In the genomic region with DNA sequence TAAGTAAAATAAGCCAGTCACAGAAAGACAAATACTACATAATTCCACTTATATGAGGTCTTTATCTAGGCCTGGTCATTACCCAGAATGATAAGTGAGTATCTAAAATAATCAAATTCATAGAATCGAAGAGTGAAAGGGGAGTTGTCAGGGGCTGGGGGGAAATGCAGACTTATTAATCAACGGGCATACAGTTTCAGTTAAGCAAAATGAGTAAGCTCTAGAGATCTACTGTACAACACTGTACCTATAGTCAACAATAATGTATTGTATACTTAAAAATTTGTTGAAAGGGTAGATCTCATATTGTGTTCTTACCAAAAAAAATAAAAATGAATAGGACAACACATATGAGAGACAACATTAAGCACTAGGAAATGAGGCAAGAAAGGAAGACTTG, we compare ENCODE assay signal across 1 cellular context.
TF ChIP-seq lines count a peak whose summit lies in the region.

No MANE protein-coding gene starts in this region.

TF ChIP-seq in GM23338, 12 proteins besides CTCF, POLR2A, EP300 and RAD21 (continued from another document):
- TF ChIP-seq, protein P1, sequence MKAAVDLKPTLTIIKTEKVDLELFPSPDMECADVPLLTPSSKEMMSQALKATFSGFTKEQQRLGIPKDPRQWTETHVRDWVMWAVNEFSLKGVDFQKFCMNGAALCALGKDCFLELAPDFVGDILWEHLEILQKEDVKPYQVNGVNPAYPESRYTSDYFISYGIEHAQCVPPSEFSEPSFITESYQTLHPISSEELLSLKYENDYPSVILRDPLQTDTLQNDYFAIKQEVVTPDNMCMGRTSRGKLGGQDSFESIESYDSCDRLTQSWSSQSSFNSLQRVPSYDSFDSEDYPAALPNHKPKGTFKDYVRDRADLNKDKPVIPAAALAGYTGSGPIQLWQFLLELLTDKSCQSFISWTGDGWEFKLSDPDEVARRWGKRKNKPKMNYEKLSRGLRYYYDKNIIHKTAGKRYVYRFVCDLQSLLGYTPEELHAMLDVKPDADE (IDR thresholded peaks at IDR 0.05), result no peak
- TF ChIP-seq NANOG (IDR thresholded peaks at IDR 0.05; ENCODE audit: borderline replicate concordance) (no peak), EZH2 (IDR thresholded peaks at IDR 0.05; ENCODE audit: low read depth, unreplicated experiment) (no peak), STAT1 (IDR thresholded peaks at IDR 0.05; ENCODE audit: unreplicated experiment) (no peak)
- TF ChIP-seq, protein P2, sequence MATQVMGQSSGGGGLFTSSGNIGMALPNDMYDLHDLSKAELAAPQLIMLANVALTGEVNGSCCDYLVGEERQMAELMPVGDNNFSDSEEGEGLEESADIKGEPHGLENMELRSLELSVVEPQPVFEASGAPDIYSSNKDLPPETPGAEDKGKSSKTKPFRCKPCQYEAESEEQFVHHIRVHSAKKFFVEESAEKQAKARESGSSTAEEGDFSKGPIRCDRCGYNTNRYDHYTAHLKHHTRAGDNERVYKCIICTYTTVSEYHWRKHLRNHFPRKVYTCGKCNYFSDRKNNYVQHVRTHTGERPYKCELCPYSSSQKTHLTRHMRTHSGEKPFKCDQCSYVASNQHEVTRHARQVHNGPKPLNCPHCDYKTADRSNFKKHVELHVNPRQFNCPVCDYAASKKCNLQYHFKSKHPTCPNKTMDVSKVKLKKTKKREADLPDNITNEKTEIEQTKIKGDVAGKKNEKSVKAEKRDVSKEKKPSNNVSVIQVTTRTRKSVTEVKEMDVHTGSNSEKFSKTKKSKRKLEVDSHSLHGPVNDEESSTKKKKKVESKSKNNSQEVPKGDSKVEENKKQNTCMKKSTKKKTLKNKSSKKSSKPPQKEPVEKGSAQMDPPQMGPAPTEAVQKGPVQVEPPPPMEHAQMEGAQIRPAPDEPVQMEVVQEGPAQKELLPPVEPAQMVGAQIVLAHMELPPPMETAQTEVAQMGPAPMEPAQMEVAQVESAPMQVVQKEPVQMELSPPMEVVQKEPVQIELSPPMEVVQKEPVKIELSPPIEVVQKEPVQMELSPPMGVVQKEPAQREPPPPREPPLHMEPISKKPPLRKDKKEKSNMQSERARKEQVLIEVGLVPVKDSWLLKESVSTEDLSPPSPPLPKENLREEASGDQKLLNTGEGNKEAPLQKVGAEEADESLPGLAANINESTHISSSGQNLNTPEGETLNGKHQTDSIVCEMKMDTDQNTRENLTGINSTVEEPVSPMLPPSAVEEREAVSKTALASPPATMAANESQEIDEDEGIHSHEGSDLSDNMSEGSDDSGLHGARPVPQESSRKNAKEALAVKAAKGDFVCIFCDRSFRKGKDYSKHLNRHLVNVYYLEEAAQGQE (IDR thresholded peaks at IDR 0.05; ENCODE audit: unreplicated experiment), result no peak
- TF ChIP-seq, protein P3, sequence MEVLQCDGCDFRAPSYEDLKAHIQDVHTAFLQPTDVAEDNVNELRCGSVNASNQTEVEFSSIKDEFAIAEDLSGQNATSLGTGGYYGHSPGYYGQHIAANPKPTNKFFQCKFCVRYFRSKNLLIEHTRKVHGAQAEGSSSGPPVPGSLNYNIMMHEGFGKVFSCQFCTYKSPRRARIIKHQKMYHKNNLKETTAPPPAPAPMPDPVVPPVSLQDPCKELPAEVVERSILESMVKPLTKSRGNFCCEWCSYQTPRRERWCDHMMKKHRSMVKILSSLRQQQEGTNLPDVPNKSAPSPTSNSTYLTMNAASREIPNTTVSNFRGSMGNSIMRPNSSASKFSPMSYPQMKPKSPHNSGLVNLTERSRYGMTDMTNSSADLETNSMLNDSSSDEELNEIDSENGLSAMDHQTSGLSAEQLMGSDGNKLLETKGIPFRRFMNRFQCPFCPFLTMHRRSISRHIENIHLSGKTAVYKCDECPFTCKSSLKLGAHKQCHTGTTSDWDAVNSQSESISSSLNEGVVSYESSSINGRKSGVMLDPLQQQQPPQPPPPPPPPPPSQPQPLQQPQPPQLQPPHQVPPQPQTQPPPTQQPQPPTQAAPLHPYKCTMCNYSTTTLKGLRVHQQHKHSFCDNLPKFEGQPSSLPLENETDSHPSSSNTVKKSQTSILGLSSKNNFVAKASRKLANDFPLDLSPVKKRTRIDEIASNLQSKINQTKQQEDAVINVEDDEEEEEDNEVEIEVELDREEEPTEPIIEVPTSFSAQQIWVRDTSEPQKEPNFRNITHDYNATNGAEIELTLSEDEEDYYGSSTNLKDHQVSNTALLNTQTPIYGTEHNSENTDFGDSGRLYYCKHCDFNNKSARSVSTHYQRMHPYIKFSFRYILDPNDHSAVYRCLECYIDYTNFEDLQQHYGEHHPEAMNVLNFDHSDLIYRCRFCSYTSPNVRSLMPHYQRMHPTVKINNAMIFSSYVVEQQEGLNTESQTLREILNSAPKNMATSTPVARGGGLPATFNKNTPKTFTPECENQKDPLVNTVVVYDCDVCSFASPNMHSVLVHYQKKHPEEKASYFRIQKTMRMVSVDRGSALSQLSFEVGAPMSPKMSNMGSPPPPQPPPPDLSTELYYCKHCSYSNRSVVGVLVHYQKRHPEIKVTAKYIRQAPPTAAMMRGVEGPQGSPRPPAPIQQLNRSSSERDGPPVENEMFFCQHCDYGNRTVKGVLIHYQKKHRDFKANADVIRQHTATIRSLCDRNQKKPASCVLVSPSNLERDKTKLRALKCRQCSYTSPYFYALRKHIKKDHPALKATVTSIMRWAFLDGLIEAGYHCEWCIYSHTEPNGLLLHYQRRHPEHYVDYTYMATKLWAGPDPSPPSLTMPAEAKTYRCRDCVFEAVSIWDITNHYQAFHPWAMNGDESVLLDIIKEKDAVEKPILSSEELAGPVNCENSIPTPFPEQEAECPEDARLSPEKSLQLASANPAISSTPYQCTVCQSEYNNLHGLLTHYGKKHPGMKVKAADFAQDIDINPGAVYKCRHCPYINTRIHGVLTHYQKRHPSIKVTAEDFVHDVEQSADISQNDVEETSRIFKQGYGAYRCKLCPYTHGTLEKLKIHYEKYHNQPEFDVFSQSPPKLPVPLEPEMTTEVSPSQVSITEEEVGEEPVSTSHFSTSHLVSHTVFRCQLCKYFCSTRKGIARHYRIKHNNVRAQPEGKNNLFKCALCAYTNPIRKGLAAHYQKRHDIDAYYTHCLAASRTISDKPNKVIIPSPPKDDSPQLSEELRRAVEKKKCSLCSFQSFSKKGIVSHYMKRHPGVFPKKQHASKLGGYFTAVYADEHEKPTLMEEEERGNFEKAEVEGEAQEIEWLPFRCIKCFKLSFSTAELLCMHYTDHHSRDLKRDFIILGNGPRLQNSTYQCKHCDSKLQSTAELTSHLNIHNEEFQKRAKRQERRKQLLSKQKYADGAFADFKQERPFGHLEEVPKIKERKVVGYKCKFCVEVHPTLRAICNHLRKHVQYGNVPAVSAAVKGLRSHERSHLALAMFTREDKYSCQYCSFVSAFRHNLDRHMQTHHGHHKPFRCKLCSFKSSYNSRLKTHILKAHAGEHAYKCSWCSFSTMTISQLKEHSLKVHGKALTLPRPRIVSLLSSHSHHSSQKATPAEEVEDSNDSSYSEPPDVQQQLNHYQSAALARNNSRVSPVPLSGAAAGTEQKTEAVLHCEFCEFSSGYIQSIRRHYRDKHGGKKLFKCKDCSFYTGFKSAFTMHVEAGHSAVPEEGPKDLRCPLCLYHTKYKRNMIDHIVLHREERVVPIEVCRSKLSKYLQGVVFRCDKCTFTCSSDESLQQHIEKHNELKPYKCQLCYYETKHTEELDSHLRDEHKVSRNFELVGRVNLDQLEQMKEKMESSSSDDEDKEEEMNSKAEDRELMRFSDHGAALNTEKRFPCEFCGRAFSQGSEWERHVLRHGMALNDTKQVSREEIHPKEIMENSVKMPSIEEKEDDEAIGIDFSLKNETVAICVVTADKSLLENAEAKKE (CRISPR knock-in tag; IDR thresholded peaks at IDR 0.05), result no peak
